ENCODE assay signal across 10 cellular contexts in the genomic region with DNA sequence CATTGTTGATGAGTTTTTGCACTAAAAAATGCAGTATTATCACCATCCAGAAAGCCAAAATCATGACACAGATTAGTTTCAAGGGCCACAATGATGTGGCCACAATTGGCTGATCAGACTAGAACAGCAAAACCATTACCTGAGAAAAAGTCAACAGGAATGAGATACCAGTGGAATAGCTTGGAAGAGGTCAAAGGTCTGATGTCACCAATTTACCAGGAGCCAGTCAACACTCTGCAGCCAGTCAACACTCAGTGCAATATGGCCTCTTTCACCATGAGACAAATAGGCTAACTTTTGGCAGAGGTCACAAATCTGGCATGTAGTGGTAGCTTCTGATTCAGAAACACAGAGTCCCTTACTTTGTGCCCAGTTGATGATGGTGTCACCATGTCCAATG. TPM values are rescaled to one million over a fixed set of nuclear protein-coding genes. Genes with fewer than 3 reads are reported as not detected.
"Had no signal": no experiment of that assay in that cellular context is flagged by ENCODE, and none has a peak within 500 bp of the region (broad histone marks: within the 10 kb centered on the region; RNA-seq: fewer than 3 reads in every experiment).

No MANE protein-coding gene starts in this region.

- FAIRE-seq: HTR-8/SVneo, K562 had no signal

- H3K27ac ChIP-seq: HL-60, KMS-11 had no signal

- DNase-seq: IMR-90, KBM-7, KG1 had no signal

- ATAC-seq: K562 had no signal

- H3K9ac ChIP-seq: KMS-11 had no signal

- H3K4me3 ChIP-seq: K562 had no signal

- H3K4me2 ChIP-seq: KMS-11 had no signal

- H3K4me3 Mint-ChIP-seq: IgD-negative memory B cell had no signal

- H3K36me3 Mint-ChIP-seq: IgD-negative memory B cell had no signal

- H3K27me3 Mint-ChIP-seq: IgD-negative memory B cell had no signal

RNA-seq across cellular contexts. Expression of a gene that starts 7.5 kb away (rescaled TPM):
- total RNA-seq: HT-29, HT1080, IMR-90, K562 had no signal
- polyA plus RNA-seq: IgD-negative memory B cell, IMR-90, K562 had no signal
